In genomic region chr16:24198807-24199533, GRCh38 we compare ENCODE assay signal across 1 cellular context.
TF ChIP-seq lines count a peak whose summit lies in the region.

No MANE protein-coding gene starts in this region.

TF ChIP-seq in liver, 16 proteins besides CTCF, POLR2A, EP300 and RAD21 (continued from another document):
- TF ChIP-seq REST (IDR thresholded peaks at IDR 0.05) (no peak), HNF4A (conservative IDR thresholded peaks at IDR 0.05) (peak in 1 of 2 donors; percentile 26), NR2F2 (IDR thresholded peaks at IDR 0.05) (peak; percentile 53)
